ENCODE assay signal across 20 cellular contexts in genomic region chr2:10073706-10074105, GRCh38. TPM values are rescaled to one million over a fixed set of nuclear protein-coding genes. Genes with fewer than 3 reads are reported as not detected.
DNase-seq lines count a peak whose midpoint lies in the region; ATAC-seq, FAIRE-seq and TF ChIP-seq lines count a peak whose summit lies in the region.
"Had no signal": no experiment of that assay in that cellular context is flagged by ENCODE, and none has a peak within 500 bp of the region (broad histone marks: within the 10 kb centered on the region; RNA-seq: fewer than 3 reads in every experiment).

No MANE protein-coding gene starts in this region.

- H3K4me3 Mint-ChIP-seq in natural killer cell, result no peak overlapping the region
- H3K4me3 Mint-ChIP-seq: CD8-positive, alpha-beta memory T cell had no signal

- POLR2A ChIA-PET in HEK293 (lab: Yijun Ruan, JAX), result interaction anchor here (0.6 to 1.8 kb wide), 3 partner anchors 9 to 61 kb away, joined by 3 to 10 read pairs (median 5); no protein-coding TSS in a partner anchor

- H3K4me1 ChIP-seq in HEK293 (ENCODE audit: control insufficient read depth, insufficient read depth, low read length), result 0 out of 2 replicates have a peak, but pooled peaks cover 2% of the 10 kb centered on the region

- H3K27me3 Mint-ChIP-seq in natural killer cell (ENCODE audit: low read depth in 2 of 2), result peaks cover 43 to 46% of the 10 kb centered on the region in 2 donors

- TF ChIP-seq CTCF in HEK293 (tag by site-specific recombination; IDR thresholded peaks at IDR 0.05), result no peak
- no peak for TF ChIP-seq CTCF in WERI-Rb-1 (IDR thresholded peaks at IDR 0.05; ENCODE audit: low read depth, low read length)
- TF ChIP-seq CTCF in natural killer cell (IDR thresholded peaks at IDR 0.05), result no peak

- FAIRE-seq in GM12892 (lab: Jason Lieb, UNC), result peak; percentile 48
- FAIRE-seq: GM12891 had no signal

- no peaks in the 10 kb centered on the region for H3K36me3 Mint-ChIP-seq in natural killer cell

- no peak overlapping the region for H3K4me3 ChIP-seq in HEK293 (ENCODE audit: low read depth, low read length)
- no peak overlapping the region; the same call in 1 of the 2 replicates for H3K4me3 ChIP-seq in WERI-Rb-1 (ENCODE audit: low read depth, low read length)
- H3K4me3 ChIP-seq: BLaER1 treated with 17β-estradiol and CSF1 and Interleukin-3, amounts not matched to agents 10 nM and 100 nM; Peyer's patch; SJSA1 had no signal

- H3K27ac ChIP-seq in HEK293 (ENCODE audit: extremely low read depth, low read depth, low read length) (no peak overlapping the region), WERI-Rb-1 (peak overlapping the region; percentile 41)
- H3K27ac ChIP-seq: BLaER1 treated with 17β-estradiol and CSF1 and Interleukin-3, amounts not matched to agents 10 nM and 100 nM; Peyer's patch; SJSA1 had no signal

- no peaks in the 10 kb centered on the region for H3K27me3 ChIP-seq in WERI-Rb-1 (ENCODE audit: insufficient read depth, low read depth, severe bottlenecking)
- H3K27me3 ChIP-seq: SJSA1 had no signal

- DNase-seq in GM12892 (ENCODE audit: insufficient read length) (no peak), WERI-Rb-1 (peak; percentile 48), middle frontal gyrus (ENCODE audit: extremely low spot score, low spot score) (peak; percentile 13), natural killer cell (no peak), cerebellum (ENCODE audit: low spot score) (no peak)
- DNase-seq: CD8-positive, alpha-beta memory T cell; MM.1S; NCI-H1105 treated with DMSO at 0.1 percent for 48 hours; NCI-H1694; NCI-H2081 treated with DMSO at 0.1 percent for 48 hours; NCI-H510A treated with DMSO at 0.1 percent for 48 hours; Peyer's patch had no signal

- H3K9me3 ChIP-seq in HEK293 (ENCODE audit: control insufficient read depth, insufficient read depth, low read depth, low read length), result no peaks in the 10 kb centered on the region
- H3K9me3 ChIP-seq in WERI-Rb-1 (ENCODE audit: severe bottlenecking), result no peaks in the 10 kb centered on the region
- H3K9me3 ChIP-seq: BLaER1 treated with 17β-estradiol and CSF1 and Interleukin-3, amounts not matched to agents 10 nM and 100 nM; Peyer's patch; SJSA1 had no signal

- CTCF ChIA-PET in HEK293 (lab: Yijun Ruan, JAX), result interaction anchor here (1.0 to 6.8 kb wide), 19 partner anchors 9 to 586 kb away, joined by 3 to 124 read pairs (median 13); partner anchors contain the start of gene ADAM17

- ATAC-seq in natural killer cell, result no peak
- ATAC-seq in GM21737 (IDR thresholded peaks at IDR 0.05; ENCODE audit: unreplicated experiment), result no peak
- ATAC-seq in GM21825 (IDR thresholded peaks at IDR 0.05; ENCODE audit: unreplicated experiment), result no peak
- ATAC-seq: HCT116 had no signal

- no peak for TF ChIP-seq POLR2A in GM12892 (IDR thresholded peaks at IDR 0.05; ENCODE audit: low read depth, low read length)

- no peaks in the 10 kb centered on the region; a peak in 1 of 3 replicates for H3K36me3 ChIP-seq in HEK293 (ENCODE audit: control insufficient read depth in 2 of 2, insufficient read depth in 1 of 2, low read length in 2 of 2)
- no peaks in the 10 kb centered on the region for H3K36me3 ChIP-seq in WERI-Rb-1
- H3K36me3 ChIP-seq: BLaER1 treated with 17β-estradiol and CSF1 and Interleukin-3, amounts not matched to agents 10 nM and 100 nM; Peyer's patch had no signal

- H3K9me3 Mint-ChIP-seq in natural killer cell, result no peaks in the 10 kb centered on the region
- H3K9me3 Mint-ChIP-seq: CD8-positive, alpha-beta memory T cell had no signal

- intact Hi-C loops in natural killer cell (cut with micrococcal nuclease), result loop anchor here (2.0 kb wide), 1 partner anchor 49 kb away; the partner anchor contains the start of gene RRM2

- H3K4me1 Mint-ChIP-seq in natural killer cell, result peaks cover 2 to 19% of the 10 kb centered on the region in 2 donors

- H3K27ac Mint-ChIP-seq in natural killer cell, result no peak overlapping the region
- H3K27ac Mint-ChIP-seq: CD8-positive, alpha-beta memory T cell had no signal

TF ChIP-seq in HEK293, 187 proteins besides CTCF, POLR2A, EP300 and RAD21:
- peak; percentile 89 for TF ChIP-seq ZIC2 (tag by site-specific recombination; IDR thresholded peaks at IDR 0.05)
- TF ChIP-seq ZBTB20 (tag by site-specific recombination; IDR thresholded peaks at IDR 0.05), result peak; percentile 31; the same call in 1 of the 2 replicates
- TF ChIP-seq ZBTB11 (tag by site-specific recombination; conservative IDR thresholded peaks at IDR 0.05; ENCODE audit: low read depth), result no peak

RNA-seq across cellular contexts. Expression of gene CYS1, which starts 6.5 kb away (rescaled TPM):
- 2.6 TPM for polyA plus RNA-seq in GM12892 (2012; ENCODE audit: missing spikeins)
- not detected for total RNA-seq in natural killer cell
- total RNA-seq in cerebellum, result 0.45 TPM
- total RNA-seq: LHCN-M2 had no signal

RNA-seq across cellular contexts. Expression of gene KLF11, which starts 30.4 kb away (rescaled TPM):
- polyA plus RNA-seq in GM12892 (2012; ENCODE audit: missing spikeins), result 2.2 TPM
- 10 to 100 TPM; 47.3 to 85.8 (median 49.3) TPM for total RNA-seq in natural killer cell
- total RNA-seq in cerebellum, result 10.7 TPM

RNA-seq across cellular contexts. Expression of gene RRM2, which starts 48.8 kb away (rescaled TPM):
- polyA plus RNA-seq in GM12892 (2012; ENCODE audit: missing spikeins), result 122 TPM
- total RNA-seq in natural killer cell (10 to 100 TPM; 16.1 to 22.1 (median 18.5) TPM), cerebellum (18.6 TPM)

Comparison
In these comparisons a context has a peak if more than half of its experiments do, and no peak if none do; other contexts are left out.
1. DNase-seq: peak in WERI-Rb-1 (single experiment) and middle frontal gyrus (single experiment); none in GM12892 (single experiment), natural killer cell (single experiment) and cerebellum (single experiment).